Comparison of ENCODE assay signal across 24 cellular contexts in the genomic region with DNA sequence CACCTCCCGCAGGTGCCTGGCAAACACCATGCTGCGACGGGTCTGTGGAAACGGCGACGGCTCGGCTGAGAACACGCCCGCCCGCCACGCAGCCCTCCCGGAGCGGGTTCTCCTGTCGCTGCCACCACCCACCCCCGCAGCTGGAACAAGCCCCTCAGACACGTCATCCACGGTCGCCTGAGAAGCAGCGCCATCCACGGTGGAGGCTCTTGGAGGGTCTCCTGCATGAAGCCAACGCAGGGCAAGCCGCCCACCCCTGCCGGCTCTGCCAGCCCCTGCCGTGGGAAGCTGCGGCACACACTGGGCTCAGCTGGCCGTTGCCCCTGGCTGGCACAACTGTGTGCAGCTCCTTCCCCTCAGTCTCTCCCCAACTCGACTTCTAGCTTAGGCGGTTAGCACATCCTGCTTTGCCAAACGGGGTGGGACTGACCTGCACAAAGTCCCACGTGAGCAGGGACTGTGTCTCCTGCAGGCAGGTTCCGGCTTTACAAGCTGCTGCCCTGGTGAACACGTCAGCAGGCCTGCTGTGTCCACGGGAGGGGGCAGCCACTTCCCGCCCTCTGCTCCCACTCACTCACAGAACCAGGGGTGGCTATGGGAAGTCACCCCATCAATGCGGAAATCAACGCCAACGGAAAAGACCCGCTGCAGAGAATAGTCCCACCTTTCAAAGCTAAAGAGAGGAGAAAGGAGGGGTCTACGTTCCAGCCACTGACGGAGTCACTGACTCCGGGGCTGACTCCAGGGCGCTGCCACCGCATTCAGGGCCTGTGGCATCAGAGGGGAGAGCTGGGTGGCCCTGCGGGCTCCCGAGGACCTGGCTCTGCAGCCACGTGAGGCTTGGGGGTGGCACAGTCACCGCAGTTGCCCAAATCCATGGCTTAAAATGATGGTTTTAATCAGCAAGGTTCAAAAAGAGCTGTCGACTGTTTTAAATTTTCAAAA. TPM values are rescaled to one million over a fixed set of nuclear protein-coding genes. Genes with fewer than 3 reads are reported as not detected.
DNase-seq lines count a peak whose midpoint lies in the region; ATAC-seq and TF ChIP-seq lines count a peak whose summit lies in the region.
"Had no signal": no experiment of that assay in that cellular context is flagged by ENCODE, and none has a peak within 500 bp of the region (broad histone marks: within the 10 kb centered on the region; RNA-seq: fewer than 3 reads in every experiment).

No MANE protein-coding gene starts in this region.

- intact Hi-C loops in adrenal gland (cut with DNase I) (no loop called here), lower lobe of right lung (cut with DNase I) (no loop called here), tibial artery (cut with DNase I; ENCODE audit: low total_unique reads) (loop anchor here (10.0 kb wide), 2 partner anchors 53 to 113 kb away; no protein-coding TSS in a partner anchor)
- intact Hi-C loops in CD4-positive, alpha-beta memory T cell (cut with micrococcal nuclease) = no loop called here

- H3K27me3 Mint-ChIP-seq in CD4-positive, alpha-beta memory T cell = no peaks in the 10 kb centered on the region
- H3K27me3 Mint-ChIP-seq: memory B cell; naive thymus-derived CD4-positive, alpha-beta T cell; stimulated activated memory B cell treated with anti-CD40 and anti-IgM and Interleukin-4, amounts not matched to agents 10 μg/mL and 1 μg/mL and 100 μg/mL, for 72 hours had no signal

- DNase-seq in activated T-cell treated with anti-CD3 and anti-CD28 coated beads, Interleukin-2, amount 50 U/mL, for 1 hour = peak; percentile 10
- DNase-seq in activated T-cell treated with anti-CD3 and anti-CD28 coated beads for 4 hours = no peak
- DNase-seq in adrenal gland = peak in 5 of 7 donors; percentile 6 to 51 (median 13)
- peak; percentile 41 for DNase-seq in lower lobe of right lung
- DNase-seq in tibial artery = peak; percentile 12 to 65
- DNase-seq in CD4-positive, alpha-beta memory T cell = no peak
- DNase-seq in stimulated activated CD4-positive, alpha-beta T cell treated with anti-CD3 and anti-CD28 coated beads, Interleukin-2, amount 100 ng/mL, for 48 hours = no peak
- no peak for DNase-seq in NCI-H2196 treated with DMSO at 0.1 percent for 48 hours (lab: John Stamatoyannopoulos, UW; ENCODE audit: unreplicated experiment)
- DNase-seq: activated CD4-positive, CD25-positive, alpha-beta regulatory T cell; activated gamma-delta T cell treated with Interleukin-2 at 50 U/mL for 16 hours; BE2C; Caco-2; DMS79 treated with DMSO at 0.1 percent for 48 hours; hypothalamus; Karpas-422; MV-4-11; naive thymus-derived CD4-positive, alpha-beta T cell; NCI-H1694 treated with DMSO at 0.1 percent for 48 hours; stimulated activated CD4-positive, alpha-beta T cell treated with anti-CD3 and anti-CD28 coated beads, Interleukin-1b, Interleukin-23, amount 100 ng/mL, for 48 hours; thyroid gland had no signal

- no peak overlapping the region for H3K4me3 ChIP-seq in adrenal gland
- H3K4me3 ChIP-seq in lower lobe of right lung = no peak overlapping the region
- no peak overlapping the region for H3K4me3 ChIP-seq in tibial artery
- no peak overlapping the region for H3K4me3 ChIP-seq in CD4-positive, alpha-beta memory T cell (ENCODE audit: low read length in 2 of 2)
- H3K4me3 ChIP-seq: gastroesophageal sphincter, GM12878, thyroid gland had no signal

- peaks cover 32 to 42% of the 10 kb centered on the region in 2 donors for H3K36me3 Mint-ChIP-seq in CD4-positive, alpha-beta memory T cell

- H3K27me3 ChIP-seq in adrenal gland (no peaks in the 10 kb centered on the region), lower lobe of right lung (ENCODE audit: low read depth) (no peaks in the 10 kb centered on the region), tibial artery (no peaks in the 10 kb centered on the region)
- H3K27me3 ChIP-seq in CD4-positive, alpha-beta memory T cell (ENCODE audit: insufficient read depth, low read length) = no peaks in the 10 kb centered on the region
- H3K27me3 ChIP-seq: BE2C, gastroesophageal sphincter, thyroid gland had no signal

- CTCF ChIA-PET in CD4-positive, alpha-beta memory T cell (lab: Charles Lee; ENCODE audit: partially characterized antibody) = no interaction called here

- no peaks in the 10 kb centered on the region for H3K9me3 Mint-ChIP-seq in CD4-positive, alpha-beta memory T cell
- H3K9me3 Mint-ChIP-seq: memory B cell; naive thymus-derived CD4-positive, alpha-beta T cell; stimulated activated memory B cell treated with anti-CD40 and anti-IgM and Interleukin-4, amounts not matched to agents 10 μg/mL and 1 μg/mL and 100 μg/mL, for 72 hours had no signal

- H3K36me3 ChIP-seq in adrenal gland (replicated peaks in 1 of 2) (peaks cover 0 to 74% of the 10 kb centered on the region in 2 donors), lower lobe of right lung (peaks cover 90% of the 10 kb centered on the region), tibial artery (peaks cover 76 to 92% (median 92%) of the 10 kb centered on the region in 3 donors)
- H3K36me3 ChIP-seq in CD4-positive, alpha-beta memory T cell (ENCODE audit: insufficient read depth, low read length) = peaks cover 36% of the 10 kb centered on the region

- WGBS in adrenal gland, 4 donors = 91 to 95% (median 94%) methylated on average over 20 to 48 of the region's 48 CpGs

- H3K9me3 ChIP-seq in adrenal gland (replicated peaks in 1 of 3) (peaks cover 0 to 5% (median 0%) of the 10 kb centered on the region in 3 donors), lower lobe of right lung (no peaks in the 10 kb centered on the region), tibial artery (no peaks in the 10 kb centered on the region)
- no peaks in the 10 kb centered on the region for H3K9me3 ChIP-seq in CD4-positive, alpha-beta memory T cell (ENCODE audit: control insufficient read depth in 1 of 2, low read length in 2 of 2)
- H3K9me3 ChIP-seq: BE2C, gastroesophageal sphincter, thyroid gland had no signal

- H3K4me1 ChIP-seq in adrenal gland (replicated peaks in 1 of 2) (no peaks in the 10 kb centered on the region), lower lobe of right lung (no peaks in the 10 kb centered on the region), tibial artery (no peaks in the 10 kb centered on the region)
- no peaks in the 10 kb centered on the region for H3K4me1 ChIP-seq in CD4-positive, alpha-beta memory T cell (ENCODE audit: insufficient read depth, low read length)
- H3K4me1 ChIP-seq: BE2C, Caco-2, gastroesophageal sphincter, thyroid gland had no signal

- TF ChIP-seq POLR2A in adrenal gland (IDR thresholded peaks at IDR 0.05) = no peak

- H3K27ac ChIP-seq in adrenal gland = no peak overlapping the region
- H3K27ac ChIP-seq in lower lobe of right lung = no peak overlapping the region
- H3K27ac ChIP-seq in tibial artery = no peak overlapping the region
- H3K27ac ChIP-seq in CD4-positive, alpha-beta memory T cell (ENCODE audit: low read depth, low read length) = no peak overlapping the region
- H3K27ac ChIP-seq: gastroesophageal sphincter, thyroid gland had no signal

- H3K4me3 Mint-ChIP-seq in CD4-positive, alpha-beta memory T cell = no peak overlapping the region
- H3K4me3 Mint-ChIP-seq: memory B cell; naive thymus-derived CD4-positive, alpha-beta T cell; stimulated activated memory B cell treated with anti-CD40 and anti-IgM and Interleukin-4, amounts not matched to agents 10 μg/mL and 1 μg/mL and 100 μg/mL, for 72 hours had no signal

- POLR2A ChIA-PET in CD4-positive, alpha-beta memory T cell (lab: Charles Lee; ENCODE audit: partially characterized antibody) = no interaction called here

- ATAC-seq in lower lobe of right lung = no peak
- ATAC-seq: gastroesophageal sphincter; GM12878; naive thymus-derived CD4-positive, alpha-beta T cell; stimulated activated memory B cell treated with anti-CD40 and anti-IgM and Interleukin-4, amounts not matched to agents 10 μg/mL and 1 μg/mL and 100 μg/mL, for 72 hours had no signal

- H3K4me1 Mint-ChIP-seq in CD4-positive, alpha-beta memory T cell = peaks cover 0 to 2% (median under 1%) of the 10 kb centered on the region in 4 donors
- H3K4me1 Mint-ChIP-seq: memory B cell; stimulated activated memory B cell treated with anti-CD40 and anti-IgM and Interleukin-4, amounts not matched to agents 10 μg/mL and 1 μg/mL and 100 μg/mL, for 72 hours had no signal

- TF ChIP-seq CTCF in adrenal gland (IDR thresholded peaks at IDR 0.05) (no peak), lower lobe of right lung (IDR thresholded peaks at IDR 0.05) (no peak), tibial artery (IDR thresholded peaks at IDR 0.05) (no peak)

- H3K27ac Mint-ChIP-seq in CD4-positive, alpha-beta memory T cell = no peak overlapping the region
- H3K27ac Mint-ChIP-seq: memory B cell; naive thymus-derived CD4-positive, alpha-beta T cell; stimulated activated memory B cell treated with anti-CD40 and anti-IgM and Interleukin-4, amounts not matched to agents 10 μg/mL and 1 μg/mL and 100 μg/mL, for 72 hours had no signal

RNA-seq across cellular contexts. Expression of gene POFUT2, which starts 10.3 kb away (rescaled TPM):
- total RNA-seq in adrenal gland (10 to 100 TPM; 13.1 to 41.1 (median 32.3) TPM), lower lobe of right lung (29.1 TPM)
- 10 to 100 TPM; 33.2 to 68.9 (median 47.6) TPM for polyA plus RNA-seq in adrenal gland
- total RNA-seq in CD4-positive, alpha-beta memory T cell = 10 to 100 TPM; 40.1 to 40.8 TPM
- polyA plus RNA-seq in CD4-positive, alpha-beta memory T cell = 1 to 10 TPM; 2.8 to 5.7 TPM

Comparison
In these comparisons a context has a peak if more than half of its experiments do, and no peak if none do; other contexts are left out.
1. DNase-seq: peak in activated T-cell treated with anti-CD3 and anti-CD28 coated beads, Interleukin-2, amount 50 U/mL, for 1 hour (single experiment), adrenal gland (5 of 7), lower lobe of right lung (single experiment) and tibial artery (2 of 2); none in activated T-cell treated with anti-CD3 and anti-CD28 coated beads for 4 hours (single experiment), CD4-positive, alpha-beta memory T cell (0 of 5), stimulated activated CD4-positive, alpha-beta T cell treated with anti-CD3 and anti-CD28 coated beads, Interleukin-2, amount 100 ng/mL, for 48 hours (0 of 2) and NCI-H2196 treated with DMSO at 0.1 percent for 48 hours (single experiment).